Comparison of ENCODE assay signal across 1 cellular context in genomic region chr1:52706941-52707926, GRCh38.
A peak's percentile ranks its signal among the peaks of the same experiment; 100 is the strongest.
TF ChIP-seq lines count a peak whose summit lies in the region.

No MANE protein-coding gene starts in this region.

TF ChIP-seq in liver, 16 proteins besides CTCF, POLR2A, EP300 and RAD21 (continued from another document):
- TF ChIP-seq REST (IDR thresholded peaks at IDR 0.05): peak; percentile 87
- no peak for TF ChIP-seq FOXA1 (IDR thresholded peaks at IDR 0.05)
- no peak for TF ChIP-seq ATF3 (IDR thresholded peaks at IDR 0.05)
- TF ChIP-seq EGR1 (IDR thresholded peaks at IDR 0.05; ENCODE audit: low read depth in 2 of 2): no peak
- peak; percentile 38 for TF ChIP-seq HNF4G (IDR thresholded peaks at IDR 0.05)
- no peak for TF ChIP-seq JUND (IDR thresholded peaks at IDR 0.05)
